ENCODE assay signal across 11 cellular contexts in the genomic region with DNA sequence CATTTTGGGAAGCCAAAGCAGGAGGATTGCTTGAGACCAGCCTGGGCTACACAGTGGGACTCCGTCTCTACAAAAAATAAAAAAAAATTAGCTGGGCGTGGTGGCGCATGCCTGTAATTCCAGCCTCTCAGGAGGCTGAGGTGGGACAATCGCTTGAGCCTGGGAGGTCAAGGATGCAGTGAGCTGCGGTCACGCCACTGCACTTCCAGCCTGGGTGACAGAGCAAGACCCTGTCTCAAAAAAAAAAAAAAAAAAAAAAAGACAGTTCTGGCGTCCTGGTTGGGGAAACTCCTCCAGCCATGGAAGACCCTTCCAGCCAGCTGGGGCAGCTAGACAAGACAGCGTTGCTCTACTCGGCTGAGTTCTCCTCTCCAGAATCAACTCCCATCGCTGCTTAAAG. TPM values are rescaled to one million over a fixed set of nuclear protein-coding genes. Genes with fewer than 3 reads are reported as not detected.
DNase-seq lines count a peak whose midpoint lies in the region; ATAC-seq, FAIRE-seq and TF ChIP-seq lines count a peak whose summit lies in the region.
"Had no signal": no experiment of that assay in that cellular context is flagged by ENCODE, and none has a peak within 500 bp of the region (broad histone marks: within the 10 kb centered on the region; RNA-seq: fewer than 3 reads in every experiment).

No MANE protein-coding gene starts in this region.

- peaks cover 21% of the 10 kb centered on the region for H3K4me1 Mint-ChIP-seq in HFFc6 (ENCODE audit: low read depth)
- H3K4me1 Mint-ChIP-seq in MCF 10A (ENCODE audit: insufficient read depth, unreplicated experiment), result peaks cover 6% of the 10 kb centered on the region
- peaks cover 5 to 52% (median 9%) of the 10 kb centered on the region in 7 donors for H3K4me1 Mint-ChIP-seq in naive thymus-derived CD4-positive, alpha-beta T cell

- TF ChIP-seq CTCF in A549 (IDR thresholded peaks at IDR 0.05) (no peak), HFFc6 (IDR thresholded peaks at IDR 0.05) (no peak), MCF 10A (IDR thresholded peaks at IDR 0.05; ENCODE audit: unreplicated experiment) (no peak)

- ATAC-seq in A549 (no peak), HG02938 (IDR thresholded peaks at IDR 0.05; ENCODE audit: unreplicated experiment) (no peak), HG03135 (IDR thresholded peaks at IDR 0.05; ENCODE audit: unreplicated experiment) (no peak)
- no peak for ATAC-seq in naive thymus-derived CD4-positive, alpha-beta T cell

- H3K9me3 ChIP-seq in A549, result no peaks in the 10 kb centered on the region
- H3K9me3 ChIP-seq in naive thymus-derived CD4-positive, alpha-beta T cell (ENCODE audit: control insufficient read depth in 2 of 3, low read length in 3 of 3), result peaks cover 0 to 11% (median 0%) of the 10 kb centered on the region in 3 experiments

- H3K4me3 Mint-ChIP-seq in HFFc6 (peak overlapping the region; percentile 92; the same call in 1 of the 2 replicates), MCF 10A (ENCODE audit: unreplicated experiment) (peak overlapping the region; percentile 82)
- peak overlapping the region in 6 of 10 donors; percentile 58 to 92 (median 87) for H3K4me3 Mint-ChIP-seq in naive thymus-derived CD4-positive, alpha-beta T cell

- intact Hi-C loops in MCF 10A (cut with micrococcal nuclease), result loop anchor here (1.0 to 5.0 kb wide), 9 partner anchors 146 to 647 kb away; no protein-coding TSS in a partner anchor
- intact Hi-C loops in naive thymus-derived CD4-positive, alpha-beta T cell (cut with micrococcal nuclease), result loop anchor here (1.0 to 10.0 kb wide), 9 partner anchors 7 to 1500 kb away; a partner anchor contains a TSS

- H3K36me3 Mint-ChIP-seq in HFFc6 (ENCODE audit: low read depth), result peaks cover 9% of the 10 kb centered on the region; the same call in 1 of the 2 replicates
- no peaks in the 10 kb centered on the region for H3K36me3 Mint-ChIP-seq in MCF 10A (ENCODE audit: insufficient read depth, unreplicated experiment)
- H3K36me3 Mint-ChIP-seq in naive thymus-derived CD4-positive, alpha-beta T cell, result peaks cover 0 to 11% (median 7%) of the 10 kb centered on the region in 5 donors

- POLR2A ChIA-PET in A549 (lab: Yijun Ruan, JAX), result no interaction called here
- POLR2A ChIA-PET in MCF 10A (lab: Yijun Ruan, JAX), result interaction anchor here (0.6 to 1.1 kb wide), 4 partner anchors 8 to 650 kb away, joined by 3 read pairs; no protein-coding TSS in a partner anchor
- POLR2A ChIA-PET in naive thymus-derived CD4-positive, alpha-beta T cell (lab: Charles Lee), result no interaction called here

- CTCF ChIA-PET in A549 (lab: Yijun Ruan, JAX), result interaction anchor here (1.0 to 8.9 kb wide), 10 partner anchors 29 to 649 kb away, joined by 3 to 213 read pairs (median 5); a partner anchor contains a TSS
- CTCF ChIA-PET in MCF 10A (lab: Yijun Ruan, JAX), result interaction anchor here (0.6 to 6.6 kb wide), 7 partner anchors 10 to 650 kb away, joined by 3 to 107 read pairs (median 5); no protein-coding TSS in a partner anchor
- CTCF ChIA-PET in naive thymus-derived CD4-positive, alpha-beta T cell (lab: Charles Lee), result interaction anchor here (0.5 to 5.0 kb wide), 2 partner anchors 528 to 649 kb away, joined by 5 to 72 read pairs; no protein-coding TSS in a partner anchor

- H3K27ac ChIP-seq in A549, result peak overlapping the region; percentile 78 to 88
- H3K27ac ChIP-seq in naive thymus-derived CD4-positive, alpha-beta T cell (ENCODE audit: low read depth, low read length), result no peak overlapping the region

- peaks cover 0 to 6% of the 10 kb centered on the region in 2 donors for H3K27me3 ChIP-seq in naive thymus-derived CD4-positive, alpha-beta T cell (ENCODE audit: control insufficient read depth in 2 of 2, insufficient read depth in 2 of 2, low read length in 2 of 2)

- H3K27me3 Mint-ChIP-seq in HFFc6 (ENCODE audit: insufficient read depth), result peaks cover 37% of the 10 kb centered on the region
- no peaks in the 10 kb centered on the region for H3K27me3 Mint-ChIP-seq in MCF 10A (ENCODE audit: insufficient read depth, unreplicated experiment)
- peaks cover 0 to 18% (median 16%) of the 10 kb centered on the region in 5 donors for H3K27me3 Mint-ChIP-seq in naive thymus-derived CD4-positive, alpha-beta T cell

- no peak for TF ChIP-seq RAD21 in A549 (conservative IDR thresholded peaks at IDR 0.05 in 1 of 2, IDR thresholded peaks at IDR 0.05 in 1 of 2)

- TF ChIP-seq EP300 in A549 (IDR thresholded peaks at IDR 0.05), result no peak

- H3K4me3 ChIP-seq in A549, result peak overlapping the region; percentile 43; the same call in 2 of the 3 replicates
- H3K4me3 ChIP-seq in naive thymus-derived CD4-positive, alpha-beta T cell (ENCODE audit: low read length), result peak overlapping the region; percentile 65

- WGBS in A549 (ENCODE audit: missing lambda C conversion rate), result 87% methylated on average over 10 of the region's 10 CpGs

- TSS peak; percentile 5 for BruUV-seq in MCF 10A (replicated peaks; lab: Mats Ljungman, UMichigan)

- H3K36me3 ChIP-seq in naive thymus-derived CD4-positive, alpha-beta T cell (ENCODE audit: control insufficient read depth in 2 of 3, insufficient read depth in 3 of 3, low read length in 3 of 3), result no peaks in the 10 kb centered on the region

- H3K4me2 ChIP-seq in A549, result peak overlapping the region; percentile 80

- FAIRE-seq in A549 (lab: Jason Lieb, UNC), result no peak

- no peak overlapping the region for H3K27ac Mint-ChIP-seq in HFFc6
- H3K27ac Mint-ChIP-seq in MCF 10A (ENCODE audit: low read depth, unreplicated experiment), result peak overlapping the region; percentile 84
- peak overlapping the region in 2 of 9 donors; percentile 27 to 68 for H3K27ac Mint-ChIP-seq in naive thymus-derived CD4-positive, alpha-beta T cell
- H3K27ac Mint-ChIP-seq: stimulated activated memory B cell treated with anti-CD40 and anti-IgM and Interleukin-4, amounts not matched to agents 10 μg/mL and 1 μg/mL and 100 μg/mL, for 72 hours had no signal

- H3K9me3 Mint-ChIP-seq in HFFc6, result peaks cover 12% of the 10 kb centered on the region
- no peaks in the 10 kb centered on the region for H3K9me3 Mint-ChIP-seq in MCF 10A (ENCODE audit: unreplicated experiment)
- peaks cover 2 to 18% (median 9%) of the 10 kb centered on the region in 11 donors for H3K9me3 Mint-ChIP-seq in naive thymus-derived CD4-positive, alpha-beta T cell

- H3K4me1 ChIP-seq in A549, result peaks cover 50% of the 10 kb centered on the region
- peaks cover 9 to 14% of the 10 kb centered on the region in 2 donors for H3K4me1 ChIP-seq in naive thymus-derived CD4-positive, alpha-beta T cell (ENCODE audit: control insufficient read depth in 2 of 2, insufficient read depth in 2 of 2, low read length in 2 of 2)

- no peak for TF ChIP-seq POLR2A in A549 (IDR thresholded peaks at IDR 0.05; ENCODE audit: low read length)

- DNase-seq in A549 (ENCODE audit: low read depth in 1 of 2, low spot score in 1 of 2), result no peak
- no peak for DNase-seq in HFFc6
- DNase-seq in MCF 10A (ENCODE audit: unreplicated experiment), result no peak
- DNase-seq in naive thymus-derived CD4-positive, alpha-beta T cell, result no peak
- DNase-seq in NCI-H2171 treated with DMSO at 0.1 percent for 48 hours (lab: John Stamatoyannopoulos, UW), result no peak
- no peak for DNase-seq in NCI-H2107 (lab: John Stamatoyannopoulos, UW)
- DNase-seq: NCI-H1048 had no signal

TF ChIP-seq in A549, 52 proteins besides CTCF, POLR2A, EP300 and RAD21:
- TF ChIP-seq FOSB (CRISPR knock-in tag; IDR thresholded peaks at IDR 0.05) (no peak), MYC (IDR thresholded peaks at IDR 0.05; ENCODE audit: borderline replicate concordance, low read length) (no peak), KDM1A (IDR thresholded peaks at IDR 0.05; ENCODE audit: low read depth) (no peak), CHD4 (IDR thresholded peaks at IDR 0.05; ENCODE audit: borderline replicate concordance) (no peak), MAFK (IDR thresholded peaks at IDR 0.05; ENCODE audit: partially characterized antibody) (no peak), NR3C1 (IDR thresholded peaks at IDR 0.05) (no peak), GATA3 (IDR thresholded peaks at IDR 0.05; ENCODE audit: borderline replicate concordance) (no peak), NFE2L2 (conservative IDR thresholded peaks at IDR 0.05; ENCODE audit: low read length) (no peak), RNF2 (IDR thresholded peaks at IDR 0.05; ENCODE audit: borderline replicate concordance, low read depth) (no peak), RFX5 (IDR thresholded peaks at IDR 0.05) (no peak), HEYL (CRISPR knock-in tag; IDR thresholded peaks at IDR 0.05) (no peak), ESRRA (IDR thresholded peaks at IDR 0.05; ENCODE audit: borderline replicate concordance, low read length) (no peak)
- TF ChIP-seq, protein P1, sequence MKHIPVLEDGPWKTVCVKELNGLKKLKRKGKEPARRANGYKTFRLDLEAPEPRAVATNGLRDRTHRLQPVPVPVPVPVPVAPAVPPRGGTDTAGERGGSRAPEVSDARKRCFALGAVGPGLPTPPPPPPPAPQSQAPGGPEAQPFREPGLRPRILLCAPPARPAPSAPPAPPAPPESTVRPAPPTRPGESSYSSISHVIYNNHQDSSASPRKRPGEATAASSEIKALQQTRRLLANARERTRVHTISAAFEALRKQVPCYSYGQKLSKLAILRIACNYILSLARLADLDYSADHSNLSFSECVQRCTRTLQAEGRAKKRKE (CRISPR knock-in tag; IDR thresholded peaks at IDR 0.05; ENCODE audit: low read depth), result no peak

RNA-seq across cellular contexts. Expression of a gene that starts 36.5 kb away (rescaled TPM):
- not detected in 2 replicates for polyA plus RNA-seq in A549 (2011; rRNA removed)
- polyA plus RNA-seq in A549 (2012; cell fraction: cytosol; rRNA removed), result 0.03 TPM in 1 of 2 replicates, not detected in the other
- not detected in 2 replicates for polyA plus RNA-seq in A549 (2012; cell fraction: nucleus; rRNA removed)
- not detected in 3 replicates for polyA plus RNA-seq in A549 (2017; fragmentation: RNase III; extraction: RNeasy Plus Mini Kit Qiagen cat#74134 plus additional on column Dnase treatment)
- polyA minus RNA-seq in A549 (2011; rRNA and poly(A)+ RNA removed), result not detected in 2 replicates
- total RNA-seq in HFFc6 (2021; fragmentation: NEBNext Ultra II Directional; extraction: Animal tissue kit (Norgen Biotek cat#: 25700)), result under 1 TPM; 0.24 to 0.56 (median 0.35) TPM
- not detected in 2 replicates for total RNA-seq in MCF 10A (2022)
- total RNA-seq in naive thymus-derived CD4-positive, alpha-beta T cell, result not detected
- polyA plus RNA-seq in naive thymus-derived CD4-positive, alpha-beta T cell, result not detected
- polyA plus RNA-seq: BJ had no signal

RNA-seq across cellular contexts. Expression of a gene that starts 54.9 kb away (rescaled TPM):
- 0.05 TPM in 2 replicates for polyA plus RNA-seq in A549 (2011; rRNA removed)
- 0.03 and 0.06 TPM in 2 replicates for polyA plus RNA-seq in A549 (2012; cell fraction: cytosol; rRNA removed)
- polyA plus RNA-seq in A549 (2012; cell fraction: nucleus; rRNA removed), result 0.05 and 0.10 TPM in 2 replicates
- 0.08 to 0.14 TPM (median 0.13 TPM) in 3 replicates for polyA plus RNA-seq in A549 (2017; fragmentation: RNase III; extraction: RNeasy Plus Mini Kit Qiagen cat#74134 plus additional on column Dnase treatment)
- polyA minus RNA-seq in A549 (2011; rRNA and poly(A)+ RNA removed), result not detected in 2 replicates
- 100 to 1,000 TPM; 130 to 211 (median 176) TPM for total RNA-seq in HFFc6 (2021; fragmentation: NEBNext Ultra II Directional; extraction: Animal tissue kit (Norgen Biotek cat#: 25700))
- total RNA-seq in MCF 10A (2022), result not detected in 2 replicates
- not detected for total RNA-seq in naive thymus-derived CD4-positive, alpha-beta T cell
- polyA plus RNA-seq in naive thymus-derived CD4-positive, alpha-beta T cell, result not detected

Comparison
In these comparisons a context has a peak if more than half of its experiments do, and no peak if none do; other contexts are left out.
1. RNA of a gene that starts 54.9 kb away (total RNA-seq): 130 to 211 TPM in HFFc6; not detected in MCF 10A and not detected in naive thymus-derived CD4-positive, alpha-beta T cell; every median in the first group is over 100 times any median in the second.
2. Peak in every context shown above with its lines, with median percentiles within 50 percentile points of each other: H3K4me3 Mint-ChIP-seq.